ENCODE assay signal across 23 cellular contexts in genomic region chr6:108170607-108171290, GRCh38. TPM values are rescaled to one million over a fixed set of nuclear protein-coding genes. Genes with fewer than 3 reads are reported as not detected.
DNase-seq lines count a peak whose midpoint lies in the region; ATAC-seq, FAIRE-seq and TF ChIP-seq lines count a peak whose summit lies in the region.
"Had no signal": no experiment of that assay in that cellular context is flagged by ENCODE, and none has a peak within 500 bp of the region (broad histone marks: within the 10 kb centered on the region; RNA-seq: fewer than 3 reads in every experiment).

No MANE protein-coding gene starts in this region.

- H3K4me1 Mint-ChIP-seq in activated naive CD4-positive, alpha-beta T cell treated with anti-CD3 and anti-CD28 coated beads, Interleukin-2, amount 10 ng/mL, durations not matched to agents 7 days and 5 days: peaks cover 33% of the 10 kb centered on the region
- H3K4me1 Mint-ChIP-seq in astrocyte (ENCODE audit: low read depth, unreplicated experiment) (peaks cover 16% of the 10 kb centered on the region), memory B cell (peaks cover 25% of the 10 kb centered on the region)

- no peaks in the 10 kb centered on the region for H3F3A ChIP-seq in smooth muscle cell (ENCODE audit: low read depth)

- no peak for FAIRE-seq in astrocyte (lab: Jason Lieb, UNC)
- FAIRE-seq: endothelial cell of umbilical vein, keratinocyte had no signal

- H3K4me3 ChIP-seq in astrocyte (ENCODE audit: insufficient read depth, low read depth, low read length): no peak overlapping the region
- H3K4me3 ChIP-seq in smooth muscle cell: no peak overlapping the region
- H3K4me3 ChIP-seq: breast epithelium, heart right ventricle, lower lobe of right lung, PC-9, SJSA1, tibial artery had no signal

- no peaks in the 10 kb centered on the region for H3K9me3 Mint-ChIP-seq in activated naive CD4-positive, alpha-beta T cell treated with anti-CD3 and anti-CD28 coated beads, Interleukin-2, amount 10 ng/mL, durations not matched to agents 7 days and 5 days
- H3K9me3 Mint-ChIP-seq in astrocyte (ENCODE audit: unreplicated experiment): peaks cover 12% of the 10 kb centered on the region
- H3K9me3 Mint-ChIP-seq in memory B cell: no peaks in the 10 kb centered on the region
- H3K9me3 Mint-ChIP-seq: stimulated activated memory B cell treated with anti-CD40 and anti-IgM and Interleukin-4, amounts not matched to agents 10 μg/mL and 1 μg/mL and 100 μg/mL, for 72 hours had no signal

- H3K36me3 Mint-ChIP-seq in activated naive CD4-positive, alpha-beta T cell treated with anti-CD3 and anti-CD28 coated beads, Interleukin-2, amount 10 ng/mL, durations not matched to agents 7 days and 5 days: peaks cover 7% of the 10 kb centered on the region
- H3K36me3 Mint-ChIP-seq in astrocyte (ENCODE audit: low read depth, unreplicated experiment): peaks cover 6% of the 10 kb centered on the region
- no peaks in the 10 kb centered on the region for H3K36me3 Mint-ChIP-seq in memory B cell
- H3K36me3 Mint-ChIP-seq: stimulated activated memory B cell treated with anti-CD40 and anti-IgM and Interleukin-4, amounts not matched to agents 10 μg/mL and 1 μg/mL and 100 μg/mL, for 72 hours had no signal

- H3K27me3 ChIP-seq in astrocyte (ENCODE audit: insufficient read depth, low read length) (peaks cover 89% of the 10 kb centered on the region), smooth muscle cell (ENCODE audit: low read depth) (peaks cover 100% of the 10 kb centered on the region)

- intact Hi-C loops in Right ventricle myocardium inferior (cut with DNase I): loop anchor here (5.0 kb wide), 1 partner anchor 53 kb away; no protein-coding TSS in a partner anchor

- H3K4me3 Mint-ChIP-seq in activated naive CD4-positive, alpha-beta T cell treated with anti-CD3 and anti-CD28 coated beads, Interleukin-2, amount 10 ng/mL, durations not matched to agents 7 days and 5 days: peak overlapping the region; percentile 21
- no peak overlapping the region for H3K4me3 Mint-ChIP-seq in astrocyte (ENCODE audit: unreplicated experiment)
- no peak overlapping the region for H3K4me3 Mint-ChIP-seq in memory B cell

- H2AFZ ChIP-seq in astrocyte (ENCODE audit: low read depth, low read length): no peak overlapping the region
- H2AFZ ChIP-seq in smooth muscle cell (ENCODE audit: low read depth): no peak overlapping the region
- H2AFZ ChIP-seq: PC-9 had no signal

- H3K27ac Mint-ChIP-seq in activated naive CD4-positive, alpha-beta T cell treated with anti-CD3 and anti-CD28 coated beads, Interleukin-2, amount 10 ng/mL, durations not matched to agents 7 days and 5 days: peak overlapping the region; percentile 60
- no peak overlapping the region for H3K27ac Mint-ChIP-seq in astrocyte (ENCODE audit: unreplicated experiment)
- peak overlapping the region; percentile 75 for H3K27ac Mint-ChIP-seq in memory B cell
- H3K27ac Mint-ChIP-seq: stimulated activated memory B cell treated with anti-CD40 and anti-IgM and Interleukin-4, amounts not matched to agents 10 μg/mL and 1 μg/mL and 100 μg/mL, for 72 hours had no signal

- no peak for DNase-seq in activated naive CD4-positive, alpha-beta T cell treated with anti-CD3 and anti-CD28 coated beads, Interleukin-2, amount 10 ng/mL, durations not matched to agents 7 days and 5 days
- no peak for DNase-seq in activated naive CD4-positive, alpha-beta T cell (lab: John Stamatoyannopoulos, UW)
- DNase-seq in astrocyte (ENCODE audit: low read depth) (no peak), memory B cell (ENCODE audit: low spot score in 2 of 2) (no peak), smooth muscle cell (lab: John Stamatoyannopoulos, UW; ENCODE audit: unreplicated experiment) (no peak), Right ventricle myocardium inferior (ENCODE audit: missing footprints) (no peak)
- DNase-seq: ACHN, C1 segment of cervical spinal cord, cortex of kidney, GDM1, heart right ventricle, lower lobe of right lung, NCI-H187 treated with DMSO at 0.1 percent for 48 hours, NCI-H2227 treated with DMSO at 0.1 percent for 48 hours, PC-9, tibial artery had no signal

- H3K27ac ChIP-seq in astrocyte (ENCODE audit: low read depth, low read length): no peak overlapping the region
- H3K27ac ChIP-seq in smooth muscle cell (ENCODE audit: low read depth): no peak overlapping the region
- H3K27ac ChIP-seq: breast epithelium, heart right ventricle, lower lobe of right lung, PC-9, SJSA1, tibial artery had no signal

- CTCF ChIA-PET in activated naive CD4-positive, alpha-beta T cell treated with anti-CD3 and anti-CD28 coated beads, Interleukin-2, amount 10 ng/mL, durations not matched to agents 7 days and 5 days (lab: Charles Lee): no interaction called here

- ATAC-seq in memory B cell (ENCODE audit: low read depth): no peak
- ATAC-seq in GM19035 (IDR thresholded peaks at IDR 0.05; ENCODE audit: unreplicated experiment): no peak
- no peak for ATAC-seq in GM21529 (IDR thresholded peaks at IDR 0.05; ENCODE audit: unreplicated experiment)
- ATAC-seq in Right ventricle myocardium inferior: no peak
- ATAC-seq: heart right ventricle; lower lobe of right lung; stimulated activated memory B cell treated with anti-CD40 and anti-IgM and Interleukin-4, amounts not matched to agents 10 μg/mL and 1 μg/mL and 100 μg/mL, for 72 hours had no signal

- no peaks in the 10 kb centered on the region for H3K36me3 ChIP-seq in astrocyte (ENCODE audit: insufficient read depth, low read length)
- no peaks in the 10 kb centered on the region for H3K36me3 ChIP-seq in smooth muscle cell (ENCODE audit: low read depth)
- H3K36me3 ChIP-seq: breast epithelium, heart right ventricle, lower lobe of right lung, SJSA1, tibial artery had no signal

- H3K4me1 ChIP-seq in astrocyte (ENCODE audit: insufficient read depth, low read length): peaks cover 17% of the 10 kb centered on the region
- H3K4me1 ChIP-seq in smooth muscle cell (ENCODE audit: low read depth): peaks cover 53% of the 10 kb centered on the region

- H3K9me3 ChIP-seq in astrocyte (ENCODE audit: insufficient read depth, low read depth, low read length): no peaks in the 10 kb centered on the region
- no peaks in the 10 kb centered on the region for H3K9me3 ChIP-seq in smooth muscle cell (replicated peaks; ENCODE audit: low read depth)
- H3K9me3 ChIP-seq: breast epithelium, heart right ventricle, lower lobe of right lung, SJSA1, tibial artery had no signal

- H3K4me2 ChIP-seq in astrocyte (ENCODE audit: low read length) (peak overlapping the region; percentile 22), smooth muscle cell (peak overlapping the region; percentile 2)
- H3K4me2 ChIP-seq: PC-9 had no signal

- H3K79me2 ChIP-seq in astrocyte (ENCODE audit: insufficient read depth, low read length) (no peaks in the 10 kb centered on the region), smooth muscle cell (ENCODE audit: low read depth) (no peaks in the 10 kb centered on the region)

- WGBS in smooth muscle cell (ENCODE audit: low lambda C conversion rate): 3% methylated on average over 27 of the region's 27 CpGs

- H3K27me3 Mint-ChIP-seq in activated naive CD4-positive, alpha-beta T cell treated with anti-CD3 and anti-CD28 coated beads, Interleukin-2, amount 10 ng/mL, durations not matched to agents 7 days and 5 days: peaks cover 94% of the 10 kb centered on the region
- H3K27me3 Mint-ChIP-seq in astrocyte (ENCODE audit: low read depth, unreplicated experiment) (peaks cover 83% of the 10 kb centered on the region), memory B cell (peaks cover 35% of the 10 kb centered on the region)

- H4K20me1 ChIP-seq in astrocyte (ENCODE audit: insufficient read depth, low read length) (no peaks in the 10 kb centered on the region), smooth muscle cell (ENCODE audit: low read depth) (no peaks in the 10 kb centered on the region)

- H3K9ac ChIP-seq in astrocyte (ENCODE audit: low read length) (no peak overlapping the region), smooth muscle cell (ENCODE audit: low read depth) (no peak overlapping the region)

- TF ChIP-seq CTCF in astrocyte (IDR thresholded peaks at IDR 0.05; ENCODE audit: insufficient read depth, low read depth, low read length): no peak
- TF ChIP-seq CTCF in smooth muscle cell (IDR thresholded peaks at IDR 0.05; ENCODE audit: borderline replicate concordance, insufficient read depth, poor library complexity, severe bottlenecking): no peak

RNA-seq across cellular contexts. Expression of gene NR2E1, which starts 4.9 kb away (rescaled TPM):
- total RNA-seq in astrocyte: not detected in 2 replicates
- not detected in 2 replicates for total RNA-seq in smooth muscle cell
- not detected in 2 replicates for polyA plus RNA-seq in smooth muscle cell
- total RNA-seq in Right ventricle myocardium inferior: not detected
- total RNA-seq: endothelial cell of umbilical vein, heart right ventricle, lower lobe of right lung, PC-9 had no signal
- polyA plus RNA-seq: endothelial cell of umbilical vein, heart right ventricle had no signal
